Comparison of ENCODE assay signal across 1 cellular context in genomic region chr17:77429985-77430752, GRCh38.
A peak's percentile ranks its signal among the peaks of the same experiment; 100 is the strongest.
TF ChIP-seq lines count a peak whose summit lies in the region.

No MANE protein-coding gene starts in this region.

TF ChIP-seq in HepG2, 621 proteins besides CTCF, POLR2A, EP300 and RAD21 (continued from another document and continues in another):
- TF ChIP-seq SP4 (CRISPR knock-in tag; IDR thresholded peaks at IDR 0.05) = peak; percentile 55; the same call in 1 of the 2 replicates
- TF ChIP-seq ZNF619 (CRISPR knock-in tag; IDR thresholded peaks at IDR 0.05) = no peak
- peak; percentile 92 for TF ChIP-seq ZNF746 (CRISPR knock-in tag; IDR thresholded peaks at IDR 0.05)
- 0 out of 2 replicates have a peak, but pooled peaks have one; percentile 65 for TF ChIP-seq ATF3 (CRISPR knock-in tag; IDR thresholded peaks at IDR 0.05)
- TF ChIP-seq TBL1XR1 (IDR thresholded peaks at IDR 0.05; ENCODE audit: borderline replicate concordance, low read length, partially characterized antibody) = peak; percentile 73
- TF ChIP-seq ELF4 (CRISPR knock-in tag; IDR thresholded peaks at IDR 0.05; ENCODE audit: borderline replicate concordance) = no peak
- peak; percentile 53; the same call in 1 of the 2 replicates for TF ChIP-seq FOXK1 (CRISPR knock-in tag; IDR thresholded peaks at IDR 0.05; ENCODE audit: borderline replicate concordance, low read depth)
- TF ChIP-seq STAT6 (CRISPR knock-in tag; IDR thresholded peaks at IDR 0.05; ENCODE audit: borderline replicate concordance) = peak; percentile 86; the same call in 1 of the 2 replicates
- TF ChIP-seq GZF1 (CRISPR knock-in tag; IDR thresholded peaks at IDR 0.05) = no peak
- TF ChIP-seq FOXO4 (CRISPR knock-in tag; conservative IDR thresholded peaks at IDR 0.05) = no peak
- no peak for TF ChIP-seq ZKSCAN1 (IDR thresholded peaks at IDR 0.05; ENCODE audit: low read length)
- TF ChIP-seq GABPA (IDR thresholded peaks at IDR 0.05; ENCODE audit: low read depth, low read length) = no peak
- peak; percentile 11; the same call in 1 of the 2 replicates for TF ChIP-seq GABPA (CRISPR knock-in tag; IDR thresholded peaks at IDR 0.05; ENCODE audit: low read depth)
- peak; percentile 34; the same call in 1 of the 2 replicates for TF ChIP-seq KLF9 (CRISPR knock-in tag; IDR thresholded peaks at IDR 0.05; ENCODE audit: low read depth)
- TF ChIP-seq SMC3 (IDR thresholded peaks at IDR 0.05; ENCODE audit: low read length) = peak; percentile 85
- TF ChIP-seq ZEB1 (IDR thresholded peaks at IDR 0.05; ENCODE audit: insufficient replicate concordance, low read depth) = peak; percentile 42
- TF ChIP-seq TFDP2 (CRISPR knock-in tag; IDR thresholded peaks at IDR 0.05) = peak; percentile 33; the same call in 1 of the 2 replicates
- no peak for TF ChIP-seq GRHL1 (CRISPR knock-in tag; conservative IDR thresholded peaks at IDR 0.05)
- TF ChIP-seq KDM2A (CRISPR knock-in tag; IDR thresholded peaks at IDR 0.05; ENCODE audit: borderline replicate concordance, low read depth) = peak; percentile 69; the same call in 1 of the 2 replicates
- TF ChIP-seq ZNF280B (CRISPR knock-in tag; IDR thresholded peaks at IDR 0.05; ENCODE audit: borderline replicate concordance) = peak; percentile 26; the same call in 1 of the 2 replicates
- 0 out of 2 replicates have a peak, but pooled peaks have one; percentile 52 for TF ChIP-seq ARNT2 (CRISPR knock-in tag; IDR thresholded peaks at IDR 0.05; ENCODE audit: low read depth)
- peak; percentile 64; the same call in 1 of the 2 replicates for TF ChIP-seq ARNTL (CRISPR knock-in tag; IDR thresholded peaks at IDR 0.05)
- TF ChIP-seq MYC (CRISPR knock-in tag; IDR thresholded peaks at IDR 0.05; ENCODE audit: borderline replicate concordance) = peak; percentile 69; the same call in 1 of the 2 replicates
- TF ChIP-seq ZNF407 (CRISPR knock-in tag; IDR thresholded peaks at IDR 0.05; ENCODE audit: not compliant biosample characterization) = no peak
- TF ChIP-seq ZSCAN20 (CRISPR knock-in tag; IDR thresholded peaks at IDR 0.05; ENCODE audit: borderline replicate concordance) = no peak
- peak; percentile 65 for TF ChIP-seq YY1 (IDR thresholded peaks at IDR 0.05; ENCODE audit: insufficient read depth, insufficient replicate concordance, low read depth, low read length)
- TF ChIP-seq YEATS2 (CRISPR knock-in tag; IDR thresholded peaks at IDR 0.05; ENCODE audit: borderline replicate concordance) = peak; percentile 61; the same call in 1 of the 2 replicates
- TF ChIP-seq SNAPC5 (CRISPR knock-in tag; IDR thresholded peaks at IDR 0.05; ENCODE audit: borderline replicate concordance) = no peak
- TF ChIP-seq HMGXB4 (CRISPR knock-in tag; IDR thresholded peaks at IDR 0.05; ENCODE audit: borderline replicate concordance in 1 of 2, low read depth in 1 of 2) = peak; percentile 80 to 92
